Comparison of ENCODE assay signal across 10 cellular contexts in the genomic region with DNA sequence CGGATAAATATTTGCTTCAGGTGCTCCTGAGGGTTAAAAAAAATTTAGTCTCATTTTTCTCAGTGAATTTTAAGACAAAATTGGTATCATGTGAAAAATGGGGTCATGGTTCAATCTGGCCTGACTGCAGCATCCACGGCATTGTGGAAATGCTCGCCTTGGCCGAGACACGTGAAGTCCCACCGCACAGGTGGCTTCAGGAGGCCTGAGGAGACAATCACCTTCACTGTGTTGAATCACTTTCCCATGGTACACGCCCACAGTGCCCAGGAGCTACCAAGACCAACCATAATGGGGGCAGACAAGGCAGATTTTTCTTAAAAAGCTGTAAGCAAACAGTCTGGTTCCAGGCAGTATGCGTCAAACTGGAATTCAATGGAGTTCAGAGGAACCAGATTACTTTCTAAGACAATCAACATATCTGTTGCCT. TPM values are rescaled to one million over a fixed set of nuclear protein-coding genes. Genes with fewer than 3 reads are reported as not detected.
DNase-seq lines count a peak whose midpoint lies in the region; ATAC-seq and TF ChIP-seq lines count a peak whose summit lies in the region.
"Had no signal": no experiment of that assay in that cellular context is flagged by ENCODE, and none has a peak within 500 bp of the region (broad histone marks: within the 10 kb centered on the region; RNA-seq: fewer than 3 reads in every experiment).

No MANE protein-coding gene starts in this region.

- no peaks in the 10 kb centered on the region for H3K27me3 ChIP-seq in Peyer's patch
- no peaks in the 10 kb centered on the region for H3K27me3 ChIP-seq in hepatocyte
- H3K27me3 ChIP-seq in smooth muscle cell (ENCODE audit: low read depth): no peaks in the 10 kb centered on the region

- peak; percentile 42 for DNase-seq in COLO668 (lab: John Stamatoyannopoulos, UW; ENCODE audit: unreplicated experiment)
- DNase-seq in Peyer's patch: peak in 1 of 3 donors; percentile 45
- no peak for DNase-seq in hepatocyte (ENCODE audit: low spot score)
- no peak for DNase-seq in smooth muscle cell (lab: John Stamatoyannopoulos, UW; ENCODE audit: unreplicated experiment)
- no peak for DNase-seq in ureter (ENCODE audit: low spot score)
- DNase-seq in iPS-NIHi11 (ENCODE audit: low spot score): no peak
- no peak for DNase-seq in HK-2 (ENCODE audit: unreplicated experiment)
- DNase-seq: activated T-cell treated with anti-CD3 and anti-CD28 coated beads for 4 hours, T-helper 2 cell had no signal

- H3K4me3 ChIP-seq in Peyer's patch: no peak overlapping the region
- no peak overlapping the region for H3K4me3 ChIP-seq in hepatocyte
- no peak overlapping the region for H3K4me3 ChIP-seq in smooth muscle cell

- peaks cover 0 to 34% (median 2%) of the 10 kb centered on the region in 4 donors for H3K4me1 ChIP-seq in Peyer's patch
- H3K4me1 ChIP-seq in hepatocyte (ENCODE audit: insufficient read depth): peaks cover 26% of the 10 kb centered on the region
- peaks cover 4% of the 10 kb centered on the region for H3K4me1 ChIP-seq in smooth muscle cell (ENCODE audit: low read depth)

- no peak for TF ChIP-seq CTCF in Peyer's patch (IDR thresholded peaks at IDR 0.05)
- no peak for TF ChIP-seq CTCF in hepatocyte (IDR thresholded peaks at IDR 0.05; ENCODE audit: poor library complexity)
- no peak for TF ChIP-seq CTCF in smooth muscle cell (IDR thresholded peaks at IDR 0.05; ENCODE audit: borderline replicate concordance, insufficient read depth, poor library complexity, severe bottlenecking)

- no peak overlapping the region for H3K9ac ChIP-seq in smooth muscle cell (ENCODE audit: low read depth)

- peaks cover 16% of the 10 kb centered on the region for H3F3A ChIP-seq in smooth muscle cell (ENCODE audit: low read depth)

- no peak overlapping the region for H2AFZ ChIP-seq in hepatocyte
- no peak overlapping the region for H2AFZ ChIP-seq in smooth muscle cell (ENCODE audit: low read depth)

- WGBS in hepatocyte (ENCODE audit: low lambda C conversion rate, missing lambda C conversion rate): 90% methylated on average over 8 of the region's 8 CpGs
- 90% methylated on average over 8 of the region's 8 CpGs for WGBS in smooth muscle cell (ENCODE audit: low lambda C conversion rate)

- H4K20me1 ChIP-seq in hepatocyte (ENCODE audit: insufficient read depth, poor library complexity, severe bottlenecking) (no peaks in the 10 kb centered on the region), smooth muscle cell (ENCODE audit: low read depth) (peaks cover 46% of the 10 kb centered on the region)

- H3K27ac ChIP-seq in Peyer's patch (peak overlapping the region in 3 of 4 donors; percentile 45 to 74 (median 49)), hepatocyte (peak overlapping the region; percentile 82), smooth muscle cell (ENCODE audit: low read depth) (peak overlapping the region; percentile 1)

- no peaks in the 10 kb centered on the region for H3K9me3 ChIP-seq in Peyer's patch
- no peaks in the 10 kb centered on the region for H3K9me3 ChIP-seq in hepatocyte (ENCODE audit: low read depth)
- H3K9me3 ChIP-seq in smooth muscle cell (replicated peaks; ENCODE audit: low read depth): no peaks in the 10 kb centered on the region

- no peak for ATAC-seq in GM18909 (IDR thresholded peaks at IDR 0.05; ENCODE audit: poor library complexity, unreplicated experiment)

- H3K4me2 ChIP-seq in hepatocyte: no peak overlapping the region
- peak overlapping the region; percentile 59 for H3K4me2 ChIP-seq in smooth muscle cell

- H3K9me2 ChIP-seq in hepatocyte (replicated peaks; ENCODE audit: insufficient read depth): no peaks in the 10 kb centered on the region

- H3K36me3 ChIP-seq in Peyer's patch (peaks cover 0 to 35% (median 0%) of the 10 kb centered on the region in 3 donors), hepatocyte (replicated peaks; ENCODE audit: insufficient read depth, low read depth) (no peaks in the 10 kb centered on the region), smooth muscle cell (ENCODE audit: low read depth) (no peaks in the 10 kb centered on the region)

- H3K79me2 ChIP-seq in hepatocyte (no peaks in the 10 kb centered on the region), smooth muscle cell (ENCODE audit: low read depth) (no peaks in the 10 kb centered on the region)

- no peak for TF ChIP-seq POLR2A in Peyer's patch (IDR thresholded peaks at IDR 0.05)

RNA-seq across cellular contexts. Expression of a gene that starts 11.0 kb away (rescaled TPM):
- 1 to 10 TPM in 3 of 4 donors, not detected in 1; 1.2 to 6.6 (median 3.4) TPM for total RNA-seq in Peyer's patch
- 5.4 and 6.6 TPM in 2 replicates for total RNA-seq in hepatocyte
- 2.9 and 6.6 TPM in 2 replicates for polyA plus RNA-seq in hepatocyte
- 1.9 and 2.2 TPM in 2 replicates for total RNA-seq in smooth muscle cell
- 2.5 and 3.3 TPM in 2 replicates for polyA plus RNA-seq in smooth muscle cell
- total RNA-seq in ureter: 9.0 TPM

RNA-seq across cellular contexts. Expression of a gene that starts 35.6 kb away (rescaled TPM):
- total RNA-seq in Peyer's patch (10 to 100 TPM in 1 of 4 donors, 1 to 10 TPM in 3; 6.0 to 16.5 (median 7.3) TPM), hepatocyte (15.9 and 21.0 TPM in 2 replicates), smooth muscle cell (24.9 and 32.1 TPM in 2 replicates), ureter (24.8 TPM)
- polyA plus RNA-seq in hepatocyte (24.7 and 24.8 TPM in 2 replicates), smooth muscle cell (45.9 and 52.1 TPM in 2 replicates)

Comparison
In these comparisons a context has a peak if more than half of its experiments do, and no peak if none do; other contexts are left out.
1. H3K27ac ChIP-seq: peak in every context shown above with its lines; median percentile 82 in hepatocyte; 49 in Peyer's patch; 1 in smooth muscle cell.